ENCODE assay signal across 20 cellular contexts in the genomic region with DNA sequence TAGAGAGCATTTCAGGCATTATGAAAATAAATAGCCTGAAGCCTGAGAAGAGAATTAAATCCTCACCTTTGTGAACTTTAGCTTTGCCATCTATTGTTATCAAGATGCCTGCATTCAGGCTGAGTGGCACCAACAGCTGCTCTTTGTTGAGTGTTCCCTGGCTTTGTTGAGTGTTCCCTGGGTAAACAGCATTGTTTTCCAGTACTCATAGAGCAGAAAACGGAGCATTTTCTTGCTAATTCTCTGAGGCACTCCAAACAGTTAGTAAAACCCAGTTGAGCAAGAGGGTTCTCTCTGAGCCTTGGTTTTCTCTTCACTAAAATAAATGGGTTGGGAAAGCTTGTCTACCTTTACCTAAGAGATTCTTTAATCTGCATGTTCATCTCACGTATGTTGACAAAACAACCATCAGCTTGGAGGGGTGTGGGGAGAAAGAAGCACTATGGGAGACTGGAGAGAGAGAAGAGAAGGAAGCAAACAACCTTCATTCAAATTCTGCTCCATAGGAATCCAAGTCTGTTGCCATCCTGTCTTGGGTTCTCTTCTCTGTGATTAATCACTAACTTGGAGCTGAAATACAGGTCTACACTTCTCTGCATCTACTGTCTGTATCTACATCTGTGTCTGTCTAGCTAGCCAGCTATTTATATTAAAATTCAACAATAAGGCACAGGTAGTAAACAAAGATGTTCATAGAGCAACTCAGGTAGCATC.
A peak's percentile ranks its signal among the peaks of the same experiment; 100 is the strongest.
DNase-seq lines count a peak whose midpoint lies in the region; ATAC-seq and TF ChIP-seq lines count a peak whose summit lies in the region.
"Had no signal": no experiment of that assay in that cellular context is flagged by ENCODE, and none has a peak within 500 bp of the region (broad histone marks: within the 10 kb centered on the region; RNA-seq: fewer than 3 reads in every experiment).

No MANE protein-coding gene starts in this region.

- H3K36me3 ChIP-seq in endodermal cell (ENCODE audit: control insufficient read depth, insufficient read depth, low read length): no peaks in the 10 kb centered on the region
- no peaks in the 10 kb centered on the region for H3K36me3 ChIP-seq in upper lobe of right lung
- H3K36me3 ChIP-seq: adrenal gland, gastroesophageal sphincter, left ventricle myocardium inferior, right lobe of liver had no signal

- peaks cover 62% of the 10 kb centered on the region for H3K4me1 Mint-ChIP-seq in endodermal cell
- no peaks in the 10 kb centered on the region for H3K4me1 Mint-ChIP-seq in chondrocyte (ENCODE audit: low read depth)

- DNase-seq in DMS53 (lab: John Stamatoyannopoulos, UW): peak; percentile 94
- peak; percentile 68 for DNase-seq in NCI-H128 (lab: John Stamatoyannopoulos, UW; ENCODE audit: unreplicated experiment)
- peak; percentile 18 for DNase-seq in NCI-H2171 treated with DMSO at 0.1 percent for 48 hours (lab: John Stamatoyannopoulos, UW)
- DNase-seq in endodermal cell: peak; percentile 55
- DNase-seq in erythroblast (lab: John Stamatoyannopoulos, UW): no peak
- no peak for DNase-seq in upper lobe of right lung
- no peak for DNase-seq in chondrocyte (ENCODE audit: low spot score)
- DNase-seq: adrenal gland; DND-41; left ventricle myocardium inferior; NCI-H524 treated with DMSO at 0.1 percent for 48 hours; occipital lobe; PC-9; right lobe of liver; stimulated activated naive CD8-positive, alpha-beta T cell treated with anti-CD3 and anti-CD28 coated beads, Interleukin-15, Interleukin-2, amounts not matched to agents 100 U/mL and 50 U/mL, for 24 hours; trophoblast cell had no signal

- intact Hi-C loops in upper lobe of right lung (cut with DNase I): no loop called here

- TF ChIP-seq CTCF in endodermal cell (conservative IDR thresholded peaks at IDR 0.05) (no peak), upper lobe of right lung (IDR thresholded peaks at IDR 0.05) (no peak), chondrocyte (IDR thresholded peaks at IDR 0.05) (no peak)

- H3K27me3 ChIP-seq in endodermal cell (ENCODE audit: control insufficient read depth, insufficient read depth, low read length, poor library complexity, severe bottlenecking): no peaks in the 10 kb centered on the region
- no peaks in the 10 kb centered on the region for H3K27me3 ChIP-seq in upper lobe of right lung
- H3K27me3 ChIP-seq: adrenal gland, gastroesophageal sphincter, right lobe of liver had no signal

- H3K9me3 ChIP-seq in endodermal cell (ENCODE audit: control insufficient read depth, low read length): no peaks in the 10 kb centered on the region
- no peaks in the 10 kb centered on the region for H3K9me3 ChIP-seq in upper lobe of right lung
- H3K9me3 ChIP-seq: adrenal gland, gastroesophageal sphincter, left ventricle myocardium inferior, right lobe of liver had no signal

- H3K4me3 Mint-ChIP-seq in endodermal cell: peak overlapping the region; percentile 10
- no peak overlapping the region for H3K4me3 Mint-ChIP-seq in chondrocyte (ENCODE audit: unreplicated experiment)
- H3K4me3 Mint-ChIP-seq: activated T-helper 1 cell treated with anti-CD3 and anti-CD28 coated beads, Interleukin-12 subunit alpha, Interleukin-12 subunit beta, Interleukin-2, Interleukin-4 antibody, amounts not matched to agents 30 ng/mL and 10 ng/mL and 1 ng/mL, durations not matched to agents 14 hours and 24 hours and 36 hours had no signal

- no peak overlapping the region for H3K9ac ChIP-seq in endodermal cell (ENCODE audit: extremely low read depth, low read length, poor library complexity, severe bottlenecking)

- no peaks in the 10 kb centered on the region for H3K27me3 Mint-ChIP-seq in endodermal cell (ENCODE audit: insufficient read depth)
- H3K27me3 Mint-ChIP-seq in chondrocyte (ENCODE audit: low read depth): no peaks in the 10 kb centered on the region

- TF ChIP-seq POLR2A in erythroblast (IDR thresholded peaks at IDR 0.05; ENCODE audit: low read length): no peak

- H3K4me1 ChIP-seq in endodermal cell (ENCODE audit: control insufficient read depth, insufficient read depth, low read length) (peaks cover 23% of the 10 kb centered on the region), upper lobe of right lung (no peaks in the 10 kb centered on the region)
- H3K4me1 ChIP-seq: adrenal gland, gastroesophageal sphincter, left ventricle myocardium inferior, right lobe of liver had no signal

- H3K9me3 Mint-ChIP-seq in endodermal cell (no peaks in the 10 kb centered on the region), chondrocyte (ENCODE audit: low read depth) (no peaks in the 10 kb centered on the region)
- H3K9me3 Mint-ChIP-seq: activated T-helper 1 cell treated with anti-CD3 and anti-CD28 coated beads, Interleukin-12 subunit alpha, Interleukin-12 subunit beta, Interleukin-2, Interleukin-4 antibody, amounts not matched to agents 30 ng/mL and 10 ng/mL and 1 ng/mL, durations not matched to agents 14 hours and 24 hours and 36 hours had no signal

- 55% methylated on average over 2 of the region's 2 CpGs; no CpG with 5 or more reads in 1 of the 2 experiments for WGBS in endodermal cell (ENCODE audit: insufficient coverage in 1 of 2, insufficient read length in 1 of 2), 2 experiments

- H3K27ac ChIP-seq in endodermal cell (ENCODE audit: low read depth, low read length) (peak overlapping the region; percentile 79), upper lobe of right lung (no peak overlapping the region)
- H3K27ac ChIP-seq: adrenal gland, C4-2B, gastroesophageal sphincter, left ventricle myocardium inferior, PC-9, right lobe of liver had no signal

- H3K36me3 Mint-ChIP-seq in endodermal cell (ENCODE audit: low read depth) (no peaks in the 10 kb centered on the region), chondrocyte (ENCODE audit: low read depth) (no peaks in the 10 kb centered on the region)

- peak overlapping the region; percentile 16 for H3K4me3 ChIP-seq in endodermal cell (ENCODE audit: low read length)
- no peak overlapping the region for H3K4me3 ChIP-seq in upper lobe of right lung
- H3K4me3 ChIP-seq: adrenal gland, gastroesophageal sphincter, left ventricle myocardium inferior, PC-9, right lobe of liver had no signal

- ATAC-seq in HG03025 (IDR thresholded peaks at IDR 0.05; ENCODE audit: low FRiP score, unreplicated experiment) (no peak), upper lobe of right lung (no peak)
- ATAC-seq: gastroesophageal sphincter; right lobe of liver; stimulated activated naive CD8-positive, alpha-beta T cell treated with anti-CD3 and anti-CD28 coated beads, Interleukin-15, Interleukin-2, amounts not matched to agents 100 U/mL and 50 U/mL, for 24 hours had no signal

- H3K27ac Mint-ChIP-seq in endodermal cell: peak overlapping the region; percentile 84
- H3K27ac Mint-ChIP-seq in chondrocyte (ENCODE audit: unreplicated experiment): no peak overlapping the region
- H3K27ac Mint-ChIP-seq: activated T-helper 1 cell treated with anti-CD3 and anti-CD28 coated beads, Interleukin-12 subunit alpha, Interleukin-12 subunit beta, Interleukin-2, Interleukin-4 antibody, amounts not matched to agents 30 ng/mL and 10 ng/mL and 1 ng/mL, durations not matched to agents 14 hours and 24 hours and 36 hours had no signal

Comparison
In these comparisons a context has a peak if more than half of its experiments do, and no peak if none do; other contexts are left out.
1. DNase-seq: peak in DMS53 (single experiment), NCI-H128 (single experiment), NCI-H2171 treated with DMSO at 0.1 percent for 48 hours (single experiment) and endodermal cell (single experiment); none in erythroblast (0 of 2), upper lobe of right lung (single experiment) and chondrocyte (single experiment).